ENCODE assay signal across 1 cellular context in genomic region chr2:11629215-11629614, GRCh38.
TF ChIP-seq lines count a peak whose summit lies in the region.

No MANE protein-coding gene starts in this region.

TF ChIP-seq in HepG2, 621 proteins besides CTCF, POLR2A, EP300 and RAD21:
- no peak for TF ChIP-seq TFAP4 (IDR thresholded peaks at IDR 0.05; ENCODE audit: borderline replicate concordance, low read depth)
- no peak for TF ChIP-seq ZSCAN21 (CRISPR knock-in tag; IDR thresholded peaks at IDR 0.05; ENCODE audit: borderline replicate concordance)
- TF ChIP-seq AGO2 (optimal IDR thresholded peaks at IDR 0.05; ENCODE audit: low read depth, low read length) = peak; percentile 33
- TF ChIP-seq ZNF629 (CRISPR knock-in tag; conservative IDR thresholded peaks at IDR 0.05) = peak; percentile 82
- TF ChIP-seq, protein P1, sequence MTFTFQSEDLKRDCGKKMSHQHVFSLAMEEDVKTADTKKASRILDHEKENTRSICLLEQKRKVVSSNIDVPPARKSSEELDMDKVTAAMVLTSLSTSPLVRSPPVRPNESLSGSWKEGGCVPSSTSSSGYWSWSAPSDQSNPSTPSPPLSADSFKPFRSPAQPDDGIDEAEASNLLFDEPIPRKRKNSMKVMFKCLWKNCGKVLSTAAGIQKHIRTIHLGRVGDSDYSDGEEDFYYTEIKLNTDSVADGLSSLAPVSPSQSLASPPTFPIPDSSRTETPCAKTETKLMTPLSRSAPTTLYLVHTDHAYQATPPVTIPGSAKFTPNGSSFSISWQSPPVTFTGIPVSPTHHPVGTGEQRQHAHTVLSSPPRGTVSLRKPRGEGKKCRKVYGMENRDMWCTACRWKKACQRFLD (CRISPR knock-in tag; IDR thresholded peaks at IDR 0.05; ENCODE audit: borderline replicate concordance) = no peak
- TF ChIP-seq, protein P2, sequence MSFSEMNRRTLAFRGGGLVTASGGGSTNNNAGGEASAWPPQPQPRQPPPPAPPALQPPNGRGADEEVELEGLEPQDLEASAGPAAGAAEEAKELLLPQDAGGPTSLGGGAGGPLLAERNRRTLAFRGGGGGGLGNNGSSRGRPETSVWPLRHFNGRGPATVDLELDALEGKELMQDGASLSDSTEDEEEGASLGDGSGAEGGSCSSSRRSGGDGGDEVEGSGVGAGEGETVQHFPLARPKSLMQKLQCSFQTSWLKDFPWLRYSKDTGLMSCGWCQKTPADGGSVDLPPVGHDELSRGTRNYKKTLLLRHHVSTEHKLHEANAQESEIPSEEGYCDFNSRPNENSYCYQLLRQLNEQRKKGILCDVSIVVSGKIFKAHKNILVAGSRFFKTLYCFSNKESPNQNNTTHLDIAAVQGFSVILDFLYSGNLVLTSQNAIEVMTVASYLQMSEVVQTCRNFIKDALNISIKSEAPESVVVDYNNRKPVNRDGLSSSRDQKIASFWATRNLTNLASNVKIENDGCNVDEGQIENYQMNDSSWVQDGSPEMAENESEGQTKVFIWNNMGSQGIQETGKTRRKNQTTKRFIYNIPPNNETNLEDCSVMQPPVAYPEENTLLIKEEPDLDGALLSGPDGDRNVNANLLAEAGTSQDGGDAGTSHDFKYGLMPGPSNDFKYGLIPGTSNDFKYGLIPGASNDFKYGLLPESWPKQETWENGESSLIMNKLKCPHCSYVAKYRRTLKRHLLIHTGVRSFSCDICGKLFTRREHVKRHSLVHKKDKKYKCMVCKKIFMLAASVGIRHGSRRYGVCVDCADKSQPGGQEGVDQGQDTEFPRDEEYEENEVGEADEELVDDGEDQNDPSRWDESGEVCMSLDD (CRISPR knock-in tag; IDR thresholded peaks at IDR 0.05; ENCODE audit: borderline replicate concordance) = no peak
- no peak for TF ChIP-seq SIX4 (CRISPR knock-in tag; IDR thresholded peaks at IDR 0.05)
- TF ChIP-seq HHEX (CRISPR knock-in tag; IDR thresholded peaks at IDR 0.05) = no peak
- TF ChIP-seq ZC3H13 (CRISPR knock-in tag; IDR thresholded peaks at IDR 0.05) = no peak
- no peak for TF ChIP-seq ZNF883 (CRISPR knock-in tag; IDR thresholded peaks at IDR 0.05; ENCODE audit: not compliant biosample characterization)
